26 cellular contexts compared by ENCODE assay signal in the genomic region with DNA sequence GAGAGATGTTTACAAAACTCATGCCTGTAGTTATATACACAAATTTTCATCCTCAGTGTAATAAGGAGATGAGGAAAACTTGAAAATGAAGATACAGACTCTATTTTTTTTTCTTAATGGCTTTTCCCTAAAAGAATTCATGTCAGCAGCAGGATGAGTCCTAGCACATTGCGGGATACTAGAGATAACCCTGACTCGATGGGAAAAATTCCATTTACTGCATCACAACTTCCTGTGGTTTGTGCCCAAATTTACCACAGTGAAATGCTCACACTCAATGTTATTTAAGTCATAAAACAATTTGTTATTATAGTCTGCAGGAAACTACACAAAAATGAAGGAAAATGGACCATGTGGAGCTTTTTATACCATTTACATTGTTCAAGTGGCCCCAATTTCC.
DNase-seq lines count a peak whose midpoint lies in the region; ATAC-seq and TF ChIP-seq lines count a peak whose summit lies in the region.
"Had no signal": no experiment of that assay in that cellular context is flagged by ENCODE, and none has a peak within 500 bp of the region (broad histone marks: within the 10 kb centered on the region; RNA-seq: fewer than 3 reads in every experiment).

No MANE protein-coding gene starts in this region.

- H2BK12ac ChIP-seq in mesenchymal stem cell (ENCODE audit: low read length in 2 of 2): no peak overlapping the region

- H3K14ac ChIP-seq in mesenchymal stem cell (ENCODE audit: low read length in 2 of 2): no peak overlapping the region

- H3K27me3 Mint-ChIP-seq in osteocyte (ENCODE audit: unreplicated experiment): no peaks in the 10 kb centered on the region
- H3K27me3 Mint-ChIP-seq: CD8-positive, alpha-beta memory T cell; naive thymus-derived CD4-positive, alpha-beta T cell; type B pancreatic cell had no signal

- H3K4me3 ChIP-seq in AG10803 (ENCODE audit: low read length) (no peak overlapping the region), astrocyte of the spinal cord (ENCODE audit: low read depth, low read length) (no peak overlapping the region), mesenchymal stem cell (ENCODE audit: insufficient read depth in 1 of 2, low read depth in 1 of 2, low read length in 2 of 2) (no peak overlapping the region)
- H3K4me3 ChIP-seq: coronary artery, esophagus squamous epithelium, GM12878 had no signal

- H3K27me3 ChIP-seq in mesenchymal stem cell (ENCODE audit: control insufficient read depth in 1 of 2, insufficient read depth in 1 of 2, low read length in 2 of 2): no peaks in the 10 kb centered on the region
- H3K27me3 ChIP-seq: esophagus squamous epithelium had no signal

- H2BK15ac ChIP-seq in mesenchymal stem cell (ENCODE audit: low read depth, poor library complexity, severe bottlenecking): no peak overlapping the region

- no peak overlapping the region for H3K23ac ChIP-seq in mesenchymal stem cell (ENCODE audit: low read length in 2 of 2)

- no peak for ATAC-seq in stimulated activated effector memory CD8-positive, alpha-beta T cell treated with anti-CD3 and anti-CD28 coated beads, Interleukin-12 subunit alpha, Interleukin-12 subunit beta, amount 100 ng/mL, for 72 hours
- ATAC-seq: activated naive CD4-positive, alpha-beta T cell treated with anti-CD3 and anti-CD28 coated beads, Interleukin-2, amount 50 U/mL, for 72 hours; activated T-cell treated with anti-CD3 and anti-CD28 coated beads, Interleukin-2, amount 50 U/mL, for 72 hours; GM12878; left lobe of liver; naive thymus-derived CD4-positive, alpha-beta T cell had no signal

- no peak overlapping the region for H3K18ac ChIP-seq in mesenchymal stem cell (ENCODE audit: low read depth in 1 of 2, low read length in 2 of 2)

- no peak overlapping the region for H3K27ac Mint-ChIP-seq in osteocyte (ENCODE audit: unreplicated experiment)
- no peak overlapping the region for H3K27ac Mint-ChIP-seq in stimulated activated effector memory CD8-positive, alpha-beta T cell treated with anti-CD3 and anti-CD28 coated beads, Interleukin-12 subunit alpha, Interleukin-12 subunit beta, amount 100 ng/mL, for 72 hours
- H3K27ac Mint-ChIP-seq: activated naive CD4-positive, alpha-beta T cell treated with anti-CD3 and anti-CD28 coated beads, Interleukin-2, amount 50 U/mL, for 72 hours; activated T-cell treated with anti-CD3 and anti-CD28 coated beads, Interleukin-2, amount 50 U/mL, for 72 hours; brain; CD8-positive, alpha-beta memory T cell; endodermal cell; naive thymus-derived CD4-positive, alpha-beta T cell; type B pancreatic cell had no signal

- H3K4me1 Mint-ChIP-seq in osteocyte (ENCODE audit: unreplicated experiment): peaks cover 8% of the 10 kb centered on the region
- H3K4me1 Mint-ChIP-seq in stimulated activated effector memory CD8-positive, alpha-beta T cell treated with anti-CD3 and anti-CD28 coated beads, Interleukin-12 subunit alpha, Interleukin-12 subunit beta, amount 100 ng/mL, for 72 hours: no peaks in the 10 kb centered on the region
- H3K4me1 Mint-ChIP-seq: CD8-positive, alpha-beta memory T cell; endodermal cell; naive thymus-derived CD4-positive, alpha-beta T cell had no signal

- no peak overlapping the region for H3K27ac ChIP-seq in mesenchymal stem cell (ENCODE audit: low read length, poor library complexity, severe bottlenecking)
- H3K27ac ChIP-seq: coronary artery, esophagus squamous epithelium, KMS-11 had no signal

- no peaks in the 10 kb centered on the region for H3K36me3 ChIP-seq in mesenchymal stem cell (ENCODE audit: control insufficient read depth in 1 of 2, insufficient read depth in 2 of 2, low read depth in 1 of 2, low read length in 2 of 2)
- H3K36me3 ChIP-seq: esophagus squamous epithelium had no signal

- H3K4ac ChIP-seq in mesenchymal stem cell (ENCODE audit: low read depth in 1 of 2, low read length in 2 of 2): no peak overlapping the region

- in situ Hi-C loops in astrocyte of the spinal cord (cut with HindIII; ENCODE audit: low sequenced_read_pairs): no loop called here

- H3K79me1 ChIP-seq in mesenchymal stem cell (replicated peaks; ENCODE audit: low read length, poor library complexity, severe bottlenecking): no peaks in the 10 kb centered on the region

- no peak overlapping the region for H2AFZ ChIP-seq in mesenchymal stem cell (ENCODE audit: low read depth, low read length)

- no peak for TF ChIP-seq CTCF in AG10803 (conservative IDR thresholded peaks at IDR 0.05; ENCODE audit: low read length)
- TF ChIP-seq CTCF in astrocyte of the spinal cord (IDR thresholded peaks at IDR 0.05; ENCODE audit: low read depth, low read length): no peak
- no peak for TF ChIP-seq CTCF in osteocyte (IDR thresholded peaks at IDR 0.05)

- no peak overlapping the region for H2AK5ac ChIP-seq in mesenchymal stem cell (ENCODE audit: low read length, severe bottlenecking)

- H3K9me3 Mint-ChIP-seq in osteocyte (ENCODE audit: unreplicated experiment): no peaks in the 10 kb centered on the region
- peaks cover 24% of the 10 kb centered on the region for H3K9me3 Mint-ChIP-seq in stimulated activated effector memory CD8-positive, alpha-beta T cell treated with anti-CD3 and anti-CD28 coated beads, Interleukin-12 subunit alpha, Interleukin-12 subunit beta, amount 100 ng/mL, for 72 hours
- H3K9me3 Mint-ChIP-seq: brain, endodermal cell, type B pancreatic cell had no signal

- no peak overlapping the region for H4K8ac ChIP-seq in mesenchymal stem cell (ENCODE audit: low read length)

- 8% methylated on average over 2 of the region's 2 CpGs for WGBS in mesenchymal stem cell

- no peaks in the 10 kb centered on the region for H3K4me1 ChIP-seq in mesenchymal stem cell (ENCODE audit: control insufficient read depth, insufficient read depth, low read depth, low read length)
- H3K4me1 ChIP-seq: esophagus squamous epithelium had no signal

- H3K9ac ChIP-seq in mesenchymal stem cell (ENCODE audit: low read length): no peak overlapping the region
- H3K9ac ChIP-seq: KMS-11 had no signal

- DNase-seq in AG10803 (ENCODE audit: low read depth) (peak; percentile 49), HS-27A (ENCODE audit: low read depth) (peak; percentile 70), astrocyte of the spinal cord (ENCODE audit: low read depth, low spot score) (peak; percentile 47), mesenchymal stem cell (peak; percentile 67), NCI-H2171 (lab: John Stamatoyannopoulos, UW) (no peak), osteocyte (ENCODE audit: extremely low spot score, unreplicated experiment) (no peak), DMS53 (lab: John Stamatoyannopoulos, UW) (no peak)
- DNase-seq in stimulated activated effector memory CD8-positive, alpha-beta T cell treated with anti-CD3 and anti-CD28 coated beads, Interleukin-12 subunit alpha, Interleukin-12 subunit beta, amount 100 ng/mL, for 72 hours (ENCODE audit: low spot score in 2 of 2): no peak
- DNase-seq: activated CD4-positive, alpha-beta T cell treated with anti-CD3 and anti-CD28 coated beads for 4 hours; activated T-cell treated with anti-CD3 and anti-CD28 coated beads, Interleukin-2, amount 50 U/mL, for 72 hours; CD8-positive, alpha-beta memory T cell; DMS153; endodermal cell; esophagus squamous epithelium; naive thymus-derived CD4-positive, alpha-beta T cell; NCI-H1694 treated with DMSO at 0.1 percent for 48 hours; NCI-H748 treated with DMSO at 0.1 percent for 48 hours; retina; T-helper 1 cell had no signal

- H3K36me3 Mint-ChIP-seq in osteocyte (ENCODE audit: unreplicated experiment): no peaks in the 10 kb centered on the region
- H3K36me3 Mint-ChIP-seq in stimulated activated effector memory CD8-positive, alpha-beta T cell treated with anti-CD3 and anti-CD28 coated beads, Interleukin-12 subunit alpha, Interleukin-12 subunit beta, amount 100 ng/mL, for 72 hours: no peaks in the 10 kb centered on the region
- H3K36me3 Mint-ChIP-seq: activated naive CD4-positive, alpha-beta T cell treated with anti-CD3 and anti-CD28 coated beads, Interleukin-2, amount 50 U/mL, for 72 hours; brain; CD8-positive, alpha-beta memory T cell; naive thymus-derived CD4-positive, alpha-beta T cell; type B pancreatic cell had no signal

- H3K9me3 ChIP-seq in mesenchymal stem cell (ENCODE audit: control insufficient read depth, low read length): no peaks in the 10 kb centered on the region
- H3K9me3 ChIP-seq: esophagus squamous epithelium had no signal

- no peak overlapping the region for H2BK5ac ChIP-seq in mesenchymal stem cell (ENCODE audit: low read depth, low read length, poor library complexity, severe bottlenecking)

- H4K91ac ChIP-seq in mesenchymal stem cell (ENCODE audit: low read length): no peak overlapping the region

- H3K4me3 Mint-ChIP-seq in osteocyte (ENCODE audit: unreplicated experiment): no peak overlapping the region
- H3K4me3 Mint-ChIP-seq in stimulated activated effector memory CD8-positive, alpha-beta T cell treated with anti-CD3 and anti-CD28 coated beads, Interleukin-12 subunit alpha, Interleukin-12 subunit beta, amount 100 ng/mL, for 72 hours: no peak overlapping the region
- H3K4me3 Mint-ChIP-seq: activated T-cell treated with anti-CD3 and anti-CD28 coated beads, Interleukin-2, amount 50 U/mL, for 72 hours; brain; CD8-positive, alpha-beta memory T cell; endodermal cell; naive thymus-derived CD4-positive, alpha-beta T cell; type B pancreatic cell had no signal

- no peak overlapping the region for H3K4me2 ChIP-seq in mesenchymal stem cell (ENCODE audit: low read length, poor library complexity, severe bottlenecking)
- H3K4me2 ChIP-seq: KMS-11 had no signal

- H2BK120ac ChIP-seq in mesenchymal stem cell (ENCODE audit: low read depth, low read length): no peak overlapping the region

Comparison
In these comparisons a context has a peak if more than half of its experiments do, and no peak if none do; other contexts are left out.
1. DNase-seq: peak in AG10803 (single experiment), HS-27A (single experiment), astrocyte of the spinal cord (single experiment) and mesenchymal stem cell (single experiment); none in NCI-H2171 (single experiment), osteocyte (single experiment), DMS53 (single experiment) and stimulated activated effector memory CD8-positive, alpha-beta T cell treated with anti-CD3 and anti-CD28 coated beads, Interleukin-12 subunit alpha, Interleukin-12 subunit beta, amount 100 ng/mL, for 72 hours (0 of 2).